ENCODE assay signal across 9 cellular contexts in the genomic region with DNA sequence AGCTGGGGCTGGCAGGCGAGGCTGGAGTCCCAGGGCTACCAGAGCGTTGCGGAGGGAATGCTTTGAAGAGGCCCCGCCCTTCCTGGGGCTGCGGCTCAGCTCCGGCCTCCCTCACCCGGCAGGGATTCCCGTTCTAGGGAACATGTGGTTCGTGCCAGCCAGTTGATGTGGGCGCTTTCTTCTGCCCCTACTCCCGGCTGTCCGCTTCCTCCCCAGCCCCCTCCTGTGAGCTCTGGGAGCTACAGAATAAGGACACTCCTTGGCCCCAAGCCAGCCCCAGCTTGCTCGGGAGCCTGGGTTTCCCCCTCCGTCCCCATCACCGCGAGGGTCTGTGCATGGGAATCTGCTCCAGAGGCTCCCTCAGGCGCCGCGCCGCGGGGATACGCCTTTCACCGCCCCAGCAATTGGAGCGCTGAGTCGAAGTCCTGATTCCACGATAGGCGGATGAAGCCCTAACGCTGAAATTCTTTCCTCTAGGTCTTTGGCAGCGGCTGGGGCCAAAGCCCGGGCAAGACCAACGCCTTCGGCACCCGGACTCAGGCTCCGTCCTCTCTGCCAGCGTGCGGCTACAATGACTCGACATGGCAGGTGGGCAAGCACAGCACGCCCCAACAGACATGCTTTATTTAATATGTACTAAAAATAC.
DNase-seq lines count a peak whose midpoint lies in the region; ATAC-seq and TF ChIP-seq lines count a peak whose summit lies in the region.
"Had no signal": no experiment of that assay in that cellular context is flagged by ENCODE, and none has a peak within 500 bp of the region (broad histone marks: within the 10 kb centered on the region; RNA-seq: fewer than 3 reads in every experiment).

No MANE protein-coding gene starts in this region.

- DNase-seq in ELR (ENCODE audit: low read depth) (peak; percentile 53), SK-MEL-5 (ENCODE audit: low read depth, low spot score) (peak; percentile 11), foreskin keratinocyte (peak; percentile 39 to 52), nephron progenitor cell (peak; percentile 78), A172 (ENCODE audit: low spot score) (no peak), HPDE6-E6E7 (ENCODE audit: extremely low spot score) (no peak)

- H3K27ac ChIP-seq in foreskin keratinocyte: peak overlapping the region; percentile 29
- H3K27ac ChIP-seq: HL-60 had no signal

- H3K9me3 Mint-ChIP-seq in nephron progenitor cell: no peaks in the 10 kb centered on the region

- ATAC-seq in foreskin keratinocyte: peak; percentile 69
- ATAC-seq in GM21529 (IDR thresholded peaks at IDR 0.05; ENCODE audit: unreplicated experiment): no peak
- ATAC-seq in GM18868 (IDR thresholded peaks at IDR 0.05; ENCODE audit: unreplicated experiment): no peak

- peaks cover 46% of the 10 kb centered on the region for H3K27me3 Mint-ChIP-seq in nephron progenitor cell (ENCODE audit: low read depth, poor library complexity)

- no peak overlapping the region for H3K27ac Mint-ChIP-seq in nephron progenitor cell

- no peaks in the 10 kb centered on the region for H3K36me3 Mint-ChIP-seq in nephron progenitor cell (ENCODE audit: low read depth)

- TF ChIP-seq CTCF in foreskin keratinocyte (conservative IDR thresholded peaks at IDR 0.05) (no peak), nephron progenitor cell (IDR thresholded peaks at IDR 0.05) (no peak)

- peaks cover 9% of the 10 kb centered on the region for H3K4me1 ChIP-seq in foreskin keratinocyte

- peaks cover 34% of the 10 kb centered on the region for H3K4me1 Mint-ChIP-seq in nephron progenitor cell

- in situ Hi-C loops in SK-MEL-5 (cut with HindIII; ENCODE audit: low pct_unique_long_range_greater_than_20kb, low sequenced_read_pairs): loop anchor here (25.0 kb wide), 1 partner anchor 100 kb away; a partner anchor contains a TSS

- peak overlapping the region; percentile 77 for H3K4me3 Mint-ChIP-seq in nephron progenitor cell

- H3K27me3 ChIP-seq in foreskin keratinocyte: peaks cover 7% of the 10 kb centered on the region

Comparison
In these comparisons a context has a peak if more than half of its experiments do, and no peak if none do; other contexts are left out.
1. DNase-seq: peak in ELR (single experiment), SK-MEL-5 (single experiment), foreskin keratinocyte (2 of 2) and nephron progenitor cell (single experiment); none in A172 (single experiment) and HPDE6-E6E7 (single experiment).